ENCODE assay signal across 8 cellular contexts in the genomic region with DNA sequence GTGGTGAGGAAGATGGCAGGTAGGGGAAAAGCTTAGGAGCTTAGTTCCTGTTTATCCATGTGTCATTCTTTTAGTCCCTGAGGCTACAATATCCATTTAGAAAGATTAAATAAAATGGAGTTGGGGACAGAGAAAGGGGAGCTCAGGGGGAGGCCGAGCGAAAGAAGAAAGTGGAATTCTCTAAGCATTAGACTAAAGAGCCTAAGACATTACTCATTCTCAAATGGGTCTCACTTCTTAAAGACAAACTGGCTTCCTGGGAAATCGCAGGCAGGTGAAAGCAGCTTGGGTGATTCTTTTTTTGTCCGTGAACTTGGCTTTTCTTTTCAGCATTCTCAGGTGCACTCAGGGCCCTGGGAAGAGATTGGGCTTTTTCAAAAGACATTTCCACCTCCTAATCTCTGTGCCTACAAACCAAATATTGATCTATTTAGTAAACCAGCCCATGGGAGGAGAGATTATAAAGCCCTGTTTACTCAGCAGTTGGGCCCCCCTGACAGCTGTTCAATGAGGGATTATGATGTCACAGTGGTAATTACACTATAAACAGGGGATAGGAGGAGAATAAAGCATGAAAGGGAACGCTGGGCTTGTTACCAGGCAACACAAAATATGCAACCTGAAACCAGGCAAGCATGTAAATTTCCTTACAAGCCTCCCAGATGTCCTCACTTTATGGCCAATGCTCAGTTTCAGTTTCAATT.
DNase-seq lines count a peak whose midpoint lies in the region; ATAC-seq and TF ChIP-seq lines count a peak whose summit lies in the region.

No MANE protein-coding gene starts in this region.

- peak; percentile 92 for DNase-seq in DMS53 treated with DMSO at 0.1 percent for 48 hours (lab: John Stamatoyannopoulos, UW; ENCODE audit: unreplicated experiment)
- peak; percentile 92 for DNase-seq in LHCN-M2 (ENCODE audit: low read depth)
- DNase-seq in SJCRH30 = peak; percentile 84 to 95
- DNase-seq in glomerular visceral epithelial cell (ENCODE audit: extremely low spot score) = peak; percentile 69
- DNase-seq in gastrocnemius medialis = no peak
- DNase-seq in KBM-7 = no peak

- peak overlapping the region; percentile 46 for H3K4me3 ChIP-seq in SJCRH30
- peak overlapping the region; percentile 2 to 33 (median 26) for H3K4me3 ChIP-seq in gastrocnemius medialis

- in situ Hi-C loops in gastrocnemius medialis (cut with MboI; ENCODE audit: low sequenced_read_pairs in 4 of 4) = loop anchor here (5.0 to 25.0 kb wide), 4 partner anchors 794 to 809 kb away; no protein-coding TSS in a partner anchor
- in situ Hi-C loops in KBM-7 (cut with MboI; ENCODE audit: low pct_unique_long_range_greater_than_20kb, low sequenced_read_pairs) = no loop called here

- no peaks in the 10 kb centered on the region for H3K27me3 ChIP-seq in SJCRH30
- H3K27me3 ChIP-seq in gastrocnemius medialis = no peaks in the 10 kb centered on the region

- ATAC-seq in gastrocnemius medialis = peak; percentile 20 to 69
- no peak for ATAC-seq in GM21786 (IDR thresholded peaks at IDR 0.05; ENCODE audit: unreplicated experiment)
- ATAC-seq in HG03571 (IDR thresholded peaks at IDR 0.05; ENCODE audit: unreplicated experiment) = no peak

- peak overlapping the region; percentile 89 for H3K27ac ChIP-seq in SJCRH30
- H3K27ac ChIP-seq in gastrocnemius medialis = peak overlapping the region; percentile 41 to 65 (median 50)

- no peaks in the 10 kb centered on the region for H3K9me3 ChIP-seq in SJCRH30 (replicated peaks)
- no peaks in the 10 kb centered on the region for H3K9me3 ChIP-seq in gastrocnemius medialis

- TF ChIP-seq CTCF in gastrocnemius medialis (IDR thresholded peaks at IDR 0.05 in 4 of 5, conservative IDR thresholded peaks at IDR 0.05 in 1 of 5) = no peak

- intact Hi-C loops in gastrocnemius medialis (cut with DNase I; ENCODE audit: low total_unique reads) = loop anchor here (2.0 to 5.0 kb wide), 3 partner anchors 296 to 804 kb away; no protein-coding TSS in a partner anchor

- no peak for TF ChIP-seq POLR2A in gastrocnemius medialis (IDR thresholded peaks at IDR 0.05)

- H3K36me3 ChIP-seq in SJCRH30 (no peaks in the 10 kb centered on the region), gastrocnemius medialis (no peaks in the 10 kb centered on the region)

- H3K4me1 ChIP-seq in SJCRH30 (peaks cover 45% of the 10 kb centered on the region), gastrocnemius medialis (peaks cover 9 to 13% of the 10 kb centered on the region in 2 donors)

Comparison
In these comparisons a context has a peak if more than half of its experiments do, and no peak if none do; other contexts are left out.
1. DNase-seq: peak in DMS53 treated with DMSO at 0.1 percent for 48 hours (single experiment), LHCN-M2 (single experiment), SJCRH30 (2 of 2) and glomerular visceral epithelial cell (single experiment); none in gastrocnemius medialis (0 of 2) and KBM-7 (single experiment).
2. ATAC-seq: peak in gastrocnemius medialis (2 of 2); none in GM21786 (single experiment) and HG03571 (single experiment).